In genomic region chr10:69275444-69275843, GRCh38 we compare ENCODE assay signal across 9 cellular contexts. TPM values are rescaled to one million over a fixed set of nuclear protein-coding genes. Genes with fewer than 3 reads are reported as not detected.
"Had no signal": no experiment of that assay in that cellular context is flagged by ENCODE, and none has a peak within 500 bp of the region (broad histone marks: within the 10 kb centered on the region; RNA-seq: fewer than 3 reads in every experiment).

No MANE protein-coding gene starts in this region.

- H3K4me2 ChIP-seq: GM23338, KMS-11 had no signal

- H2AFZ ChIP-seq: GM23338 had no signal

- ATAC-seq: GM23338 had no signal

- FAIRE-seq: H1, H54 had no signal

- H3K9me3 Mint-ChIP-seq: GM23338 had no signal

- H3K9ac ChIP-seq: KMS-11 had no signal

- DNase-seq: H9, HCEC 1CT, IMR-90, KBM-7 had no signal

- H3K27ac ChIP-seq: HL-60, KMS-11 had no signal

- H3K4me3 ChIP-seq: GM23338 had no signal

- H3K4me3 Mint-ChIP-seq: GM23338, H9 had no signal

- H3K27ac Mint-ChIP-seq: H9 had no signal

RNA-seq across cellular contexts. Expression of gene HKDC1, which starts 55.3 kb away (rescaled TPM):
- total RNA-seq: H9 had no signal
- polyA plus RNA-seq: GM23338 had no signal
